Comparison of ENCODE assay signal across 8 cellular contexts in the genomic region with DNA sequence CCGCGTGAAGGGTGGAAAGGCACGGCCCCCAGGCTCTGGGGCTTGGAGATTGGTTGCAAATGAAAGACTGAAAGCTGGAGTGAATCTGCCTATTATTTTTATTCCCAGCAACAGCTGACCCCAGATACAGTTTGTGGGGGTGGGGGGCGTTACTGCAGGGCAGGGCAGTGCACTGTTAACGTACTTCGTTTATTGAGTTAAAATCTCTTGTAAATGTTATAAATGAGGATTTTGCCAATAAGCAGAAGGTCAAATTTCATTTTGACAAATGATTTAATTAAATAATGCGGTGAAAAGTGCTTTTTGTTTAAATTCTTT. TPM values are rescaled to one million over a fixed set of nuclear protein-coding genes. Genes with fewer than 3 reads are reported as not detected.
DNase-seq lines count a peak whose midpoint lies in the region; ATAC-seq and TF ChIP-seq lines count a peak whose summit lies in the region.

No MANE protein-coding gene starts in this region.

- no peak overlapping the region for H2BK15ac ChIP-seq in H9 (ENCODE audit: low read depth, low read length)

- H3K18ac ChIP-seq in H9 (ENCODE audit: insufficient read length, low read depth, low read length): peak overlapping the region; percentile 9

- no peak overlapping the region for H2BK12ac ChIP-seq in H9 (ENCODE audit: insufficient read length, low read depth, low read length)

- peaks cover 24% of the 10 kb centered on the region; the same call in 1 of the 2 replicates for H3K79me2 ChIP-seq in H9 (ENCODE audit: insufficient read depth, low read length)

- H3K4me1 Mint-ChIP-seq in H9: peaks cover 22 to 23% of the 10 kb centered on the region in 2 experiments
- H3K4me1 Mint-ChIP-seq in activated CD4-positive, alpha-beta memory T cell treated with anti-CD3 and anti-CD28 coated beads for 36 hours (ENCODE audit: low read depth): peaks cover 39% of the 10 kb centered on the region

- no CpG with 5 or more reads among the region's 7 CpGs for WGBS in H9 (ENCODE audit: extremely low coverage, insufficient read length, low lambda C conversion rate)
- WGBS in right cardiac atrium: 2% methylated on average over 7 of the region's 7 CpGs

- peak overlapping the region; percentile 88 to 97 for H3K4me3 Mint-ChIP-seq in H9
- peak overlapping the region; percentile 95 for H3K4me3 Mint-ChIP-seq in activated CD4-positive, alpha-beta memory T cell treated with anti-CD3 and anti-CD28 coated beads for 36 hours

- H3K36me3 Mint-ChIP-seq in H9 (ENCODE audit: insufficient read depth in 1 of 3, low read depth in 3 of 3): peaks cover 2 to 9% (median 7%) of the 10 kb centered on the region in 3 experiments; a peak in 4 of 7 replicates
- peaks cover 3% of the 10 kb centered on the region for H3K36me3 Mint-ChIP-seq in activated CD4-positive, alpha-beta memory T cell treated with anti-CD3 and anti-CD28 coated beads for 36 hours

- DNase-seq in H9 (no peak), right cardiac atrium (no peak), KG1 (lab: John Stamatoyannopoulos, UW) (no peak), superior temporal gyrus (ENCODE audit: extremely low spot score) (no peak), OCI-M1 (lab: John Stamatoyannopoulos, UW) (no peak)
- DNase-seq in activated CD4-positive, alpha-beta memory T cell treated with anti-CD3 and anti-CD28 coated beads for 36 hours: no peak

- no peak overlapping the region for H2BK120ac ChIP-seq in H9 (ENCODE audit: low read depth, low read length, poor library complexity, severe bottlenecking)

- no peaks in the 10 kb centered on the region for H3K9me3 ChIP-seq in H9 (ENCODE audit: control insufficient read depth, low read depth, low read length)
- no peaks in the 10 kb centered on the region for H3K9me3 ChIP-seq in right cardiac atrium (ENCODE audit: control insufficient read depth, low read length)

- no peak overlapping the region for H3K4ac ChIP-seq in H9 (ENCODE audit: low read depth, low read length)

- H3K79me1 ChIP-seq in H9 (ENCODE audit: insufficient read depth, low read depth, low read length, poor library complexity, severe bottlenecking): no peaks in the 10 kb centered on the region

- H3K56ac ChIP-seq in H9 (ENCODE audit: insufficient read length, low read depth, low read length): no peak overlapping the region

- peaks cover 9% of the 10 kb centered on the region for H3K23me2 ChIP-seq in H9 (ENCODE audit: insufficient read length, low read depth, low read length, poor library complexity, severe bottlenecking)

- no peak overlapping the region for H2AFZ ChIP-seq in H9 (ENCODE audit: low read length)

- POLR2A ChIA-PET in activated CD4-positive, alpha-beta memory T cell treated with anti-CD3 and anti-CD28 coated beads for 36 hours (lab: Charles Lee): interaction anchor here (0.5 to 3.1 kb wide), 5 partner anchors 10 to 303 kb away, joined by 3 to 23 read pairs (median 4); a partner anchor contains a TSS

- CTCF ChIA-PET in activated CD4-positive, alpha-beta memory T cell treated with anti-CD3 and anti-CD28 coated beads for 36 hours (lab: Charles Lee): interaction anchor here (1.9 to 2.1 kb wide), 2 partner anchors 140 to 296 kb away, joined by 5 to 9 read pairs; no protein-coding TSS in a partner anchor

- intact Hi-C loops in activated CD4-positive, alpha-beta memory T cell treated with anti-CD3 and anti-CD28 coated beads for 36 hours (cut with micrococcal nuclease): loop anchor here (5.0 kb wide), 2 partner anchors 139 to 194 kb away; no protein-coding TSS in a partner anchor
- intact Hi-C loops in right cardiac atrium (cut with DNase I): loop anchor here in 3 of 4 donors (5.0 to 10.0 kb wide), 3 partner anchors 97 to 287 kb away; a partner anchor contains a TSS

- H3K4me1 ChIP-seq in H9 (ENCODE audit: insufficient read depth, low read length) (no peaks in the 10 kb centered on the region), right cardiac atrium (ENCODE audit: control insufficient read depth, insufficient read depth, low read length) (peaks cover 2% of the 10 kb centered on the region)

- H3K4me3 ChIP-seq in right cardiac atrium (ENCODE audit: low read length) (peak overlapping the region; percentile 44), skin epidermis (peak overlapping the region; percentile 50 to 97 (median 80))

- no peak for ATAC-seq in right cardiac atrium
- ATAC-seq in HG02938 (IDR thresholded peaks at IDR 0.05; ENCODE audit: unreplicated experiment): no peak

- H2AK5ac ChIP-seq in H9 (ENCODE audit: insufficient read length, low read length): no peak overlapping the region

- H4K5ac ChIP-seq in H9 (ENCODE audit: insufficient read length, low read depth, low read length): no peak overlapping the region

- H3K14ac ChIP-seq in H9 (ENCODE audit: insufficient read depth, low read length): peak overlapping the region; percentile 82; the same call in 1 of the 2 replicates

- H3K23ac ChIP-seq in H9 (ENCODE audit: insufficient read length, low read depth, low read length): no peak overlapping the region

- no peaks in the 10 kb centered on the region for H3K27me3 Mint-ChIP-seq in H9 (ENCODE audit: low read depth)
- no peaks in the 10 kb centered on the region for H3K27me3 Mint-ChIP-seq in activated CD4-positive, alpha-beta memory T cell treated with anti-CD3 and anti-CD28 coated beads for 36 hours

- H3K9me3 Mint-ChIP-seq in H9: no peaks in the 10 kb centered on the region
- H3K9me3 Mint-ChIP-seq in activated CD4-positive, alpha-beta memory T cell treated with anti-CD3 and anti-CD28 coated beads for 36 hours: no peaks in the 10 kb centered on the region

- H3K4me2 ChIP-seq in H9 (ENCODE audit: insufficient read depth, insufficient read length, low read length): peak overlapping the region; percentile 17

- no peak overlapping the region for H2BK20ac ChIP-seq in H9 (ENCODE audit: low read depth, low read length, poor library complexity, severe bottlenecking)

- H3K27ac Mint-ChIP-seq in H9: peak overlapping the region; percentile 97 to 99 (median 98)
- H3K27ac Mint-ChIP-seq in activated CD4-positive, alpha-beta memory T cell treated with anti-CD3 and anti-CD28 coated beads for 36 hours: peak overlapping the region; percentile 99

- H2BK5ac ChIP-seq in H9 (ENCODE audit: insufficient read length, low read length): no peak overlapping the region

- TF ChIP-seq CTCF in H9 (conservative IDR thresholded peaks at IDR 0.05): no peak

- no peaks in the 10 kb centered on the region for H4K20me1 ChIP-seq in H9 (ENCODE audit: control insufficient read depth, insufficient read depth, insufficient read length)

- H3K27ac ChIP-seq in H9 (ENCODE audit: insufficient read length, low read depth, low read length) (peak overlapping the region; percentile 20), right cardiac atrium (ENCODE audit: low read length) (peak overlapping the region; percentile 95), skin epidermis (peak overlapping the region; percentile 90 to 99 (median 98))

- H4K8ac ChIP-seq in H9 (replicated peaks; ENCODE audit: insufficient read length, low read depth, low read length): no peak overlapping the region

- no peak overlapping the region for H4K91ac ChIP-seq in H9 (ENCODE audit: insufficient read length, low read depth, low read length)

- H3T11ph ChIP-seq in H9 (ENCODE audit: low read length): no peak overlapping the region

- H3K9ac ChIP-seq in H9 (ENCODE audit: extremely low read depth, insufficient read length, low read length): peak overlapping the region; percentile 84

- H3K27me3 ChIP-seq in H9 (ENCODE audit: insufficient read depth, low read length) (no peaks in the 10 kb centered on the region), right cardiac atrium (ENCODE audit: control insufficient read depth, insufficient read depth) (no peaks in the 10 kb centered on the region)

RNA-seq across cellular contexts. Expression of a gene that starts 1.0 kb away (rescaled TPM):
- total RNA-seq in H9 (2021) (54.5 and 58.0 TPM in 2 replicates), right cardiac atrium (10 to 100 TPM; 36.7 to 40.7 (median 39.5) TPM)
- 10 to 100 TPM; 50.3 to 57.2 TPM for total RNA-seq in activated CD4-positive, alpha-beta memory T cell treated with anti-CD3 and anti-CD28 coated beads for 36 hours
- 19.4 TPM for polyA plus RNA-seq in right cardiac atrium

Comparison
In these comparisons a context has a peak if more than half of its experiments do, and no peak if none do; other contexts are left out.
1. H3K27ac ChIP-seq: peak in every context shown above with its lines; median percentile 98 in skin epidermis; 95 in right cardiac atrium; 20 in H9.